ENCODE assay signal across 19 cellular contexts in genomic region chr4:145895056-145895455, GRCh38. TPM values are rescaled to one million over a fixed set of nuclear protein-coding genes. Genes with fewer than 3 reads are reported as not detected.
A peak's percentile ranks its signal among the peaks of the same experiment; 100 is the strongest.
DNase-seq lines count a peak whose midpoint lies in the region; ATAC-seq and TF ChIP-seq lines count a peak whose summit lies in the region.
"Had no signal": no experiment of that assay in that cellular context is flagged by ENCODE, and none has a peak within 500 bp of the region (broad histone marks: within the 10 kb centered on the region; RNA-seq: fewer than 3 reads in every experiment).

No MANE protein-coding gene starts in this region.

- no peak overlapping the region for H3K4me3 ChIP-seq in HUES6 (ENCODE audit: low read depth, low read length)
- H3K4me3 ChIP-seq: Peyer's patch had no signal

- peak overlapping the region; percentile 42 for H3K27ac Mint-ChIP-seq in activated CD4-positive, alpha-beta T cell treated with anti-CD3 and anti-CD28 coated beads for 36 hours
- peak overlapping the region; percentile 46 for H3K27ac Mint-ChIP-seq in activated naive CD8-positive, alpha-beta T cell
- peak overlapping the region; percentile 50 for H3K27ac Mint-ChIP-seq in mesothelial cell of epicardium
- no peak overlapping the region for H3K27ac Mint-ChIP-seq in CD14-positive monocyte
- H3K27ac Mint-ChIP-seq: CD4-positive, alpha-beta T cell had no signal

- H3K9ac ChIP-seq in HUES6 (ENCODE audit: low read length), result no peak overlapping the region
- H3K9ac ChIP-seq: KMS-11 had no signal

- H3K27me3 ChIP-seq in HUES6 (ENCODE audit: control insufficient read depth, insufficient read depth, low read length), result no peaks in the 10 kb centered on the region
- H3K27me3 ChIP-seq: Peyer's patch had no signal

- CTCF ChIA-PET in activated CD4-positive, alpha-beta T cell treated with anti-CD3 and anti-CD28 coated beads for 36 hours (lab: Charles Lee), result interaction anchor here (0.9 to 2.6 kb wide), 5 partner anchors 9 to 41 kb away, joined by 3 to 12 read pairs (median 4); no protein-coding TSS in a partner anchor

- ATAC-seq in activated CD4-positive, alpha-beta T cell treated with anti-CD3 and anti-CD28 coated beads for 36 hours, result no peak

- DNase-seq in activated CD4-positive, alpha-beta T cell treated with anti-CD3 and anti-CD28 coated beads for 36 hours, result no peak
- DNase-seq in activated CD4-positive, alpha-beta T cell treated with anti-CD3 and anti-CD28 coated beads, Interleukin-2, amount 50 U/mL, for 4 hours, result no peak
- DNase-seq in mesothelial cell of epicardium (ENCODE audit: low spot score in 2 of 2, unreplicated experiment in 2 of 2) (no peak), NCI-H526 treated with DMSO at 0.1 percent for 48 hours (lab: John Stamatoyannopoulos, UW) (no peak), CD14-positive monocyte (ENCODE audit: low spot score) (no peak)
- no peak for DNase-seq in activated CD8-positive, alpha-beta memory T cell treated with anti-CD3 and anti-CD28 coated beads for 24 hours
- DNase-seq: 8988T; Caco-2; CD4-positive, alpha-beta T cell; DMS153; GF-D8; H9; NCI-H1436; NCI-H2029; NCI-H446 treated with DMSO at 0.1 percent for 48 hours; Peyer's patch had no signal

- H3K36me3 Mint-ChIP-seq in activated CD4-positive, alpha-beta T cell treated with anti-CD3 and anti-CD28 coated beads for 36 hours (ENCODE audit: low read depth), result peaks cover 41% of the 10 kb centered on the region
- H3K36me3 Mint-ChIP-seq in activated naive CD8-positive, alpha-beta T cell, result peaks cover 22% of the 10 kb centered on the region
- H3K36me3 Mint-ChIP-seq in mesothelial cell of epicardium (peaks cover 26% of the 10 kb centered on the region), CD14-positive monocyte (no peaks in the 10 kb centered on the region)

- POLR2A ChIA-PET in activated CD4-positive, alpha-beta T cell treated with anti-CD3 and anti-CD28 coated beads for 36 hours (lab: Charles Lee), result interaction anchor here (0.6 kb wide), 1 partner anchor 36 kb away, joined by 3 read pairs; no protein-coding TSS in a partner anchor

- no peaks in the 10 kb centered on the region for H3K27me3 Mint-ChIP-seq in activated CD4-positive, alpha-beta T cell treated with anti-CD3 and anti-CD28 coated beads for 36 hours
- H3K27me3 Mint-ChIP-seq in activated naive CD8-positive, alpha-beta T cell, result no peaks in the 10 kb centered on the region
- no peaks in the 10 kb centered on the region for H3K27me3 Mint-ChIP-seq in mesothelial cell of epicardium (ENCODE audit: low read depth)
- no peaks in the 10 kb centered on the region for H3K27me3 Mint-ChIP-seq in CD14-positive monocyte (ENCODE audit: low read depth in 3 of 3)
- H3K27me3 Mint-ChIP-seq: CD4-positive, alpha-beta T cell had no signal

- no peaks in the 10 kb centered on the region for H3K9me3 ChIP-seq in HUES6 (ENCODE audit: control insufficient read depth, insufficient read depth, low read depth, low read length)
- H3K9me3 ChIP-seq: Caco-2, Peyer's patch had no signal

- H3K4me3 Mint-ChIP-seq in activated CD4-positive, alpha-beta T cell treated with anti-CD3 and anti-CD28 coated beads for 36 hours, result no peak overlapping the region
- peak overlapping the region; percentile 28 for H3K4me3 Mint-ChIP-seq in activated naive CD8-positive, alpha-beta T cell
- no peak overlapping the region for H3K4me3 Mint-ChIP-seq in mesothelial cell of epicardium
- H3K4me3 Mint-ChIP-seq in CD14-positive monocyte, result no peak overlapping the region
- H3K4me3 Mint-ChIP-seq: CD4-positive, alpha-beta T cell; H9 had no signal

- TF ChIP-seq CTCF in mesothelial cell of epicardium (IDR thresholded peaks at IDR 0.05; ENCODE audit: unreplicated experiment) (no peak), CD14-positive monocyte (IDR thresholded peaks at IDR 0.05) (no peak)

- no peaks in the 10 kb centered on the region for H3K9me3 Mint-ChIP-seq in activated CD4-positive, alpha-beta T cell treated with anti-CD3 and anti-CD28 coated beads for 36 hours (ENCODE audit: low read depth)
- H3K9me3 Mint-ChIP-seq in activated naive CD8-positive, alpha-beta T cell (ENCODE audit: low read depth), result no peaks in the 10 kb centered on the region
- H3K9me3 Mint-ChIP-seq in mesothelial cell of epicardium (no peaks in the 10 kb centered on the region), CD14-positive monocyte (no peaks in the 10 kb centered on the region)
- H3K9me3 Mint-ChIP-seq: CD4-positive, alpha-beta T cell; H9 had no signal

- intact Hi-C loops in activated CD4-positive, alpha-beta T cell treated with anti-CD3 and anti-CD28 coated beads for 36 hours (cut with DNase I, micrococcal nuclease), result no loop called here
- intact Hi-C loops in CD14-positive monocyte (cut with micrococcal nuclease), result no loop called here

- peak overlapping the region; percentile 19; the same call in 1 of the 2 replicates for H3K27ac ChIP-seq in HUES6 (ENCODE audit: low read depth, low read length)
- H3K27ac ChIP-seq: KMS-11, Peyer's patch had no signal

- H3K4me1 ChIP-seq in HUES6 (ENCODE audit: control insufficient read depth, insufficient read depth, low read length), result peaks cover 74% of the 10 kb centered on the region
- H3K4me1 ChIP-seq: Caco-2, Peyer's patch had no signal

- H3K4me1 Mint-ChIP-seq in activated CD4-positive, alpha-beta T cell treated with anti-CD3 and anti-CD28 coated beads for 36 hours, result peaks cover 36% of the 10 kb centered on the region
- H3K4me1 Mint-ChIP-seq in activated naive CD8-positive, alpha-beta T cell (ENCODE audit: low read depth), result peaks cover 58% of the 10 kb centered on the region
- H3K4me1 Mint-ChIP-seq in mesothelial cell of epicardium (peaks cover 22% of the 10 kb centered on the region), CD14-positive monocyte (peaks cover 4% of the 10 kb centered on the region)

- peaks cover 15% of the 10 kb centered on the region; the same call in 1 of the 2 replicates for H3K36me3 ChIP-seq in HUES6 (ENCODE audit: control insufficient read depth, insufficient read depth, low read length)

RNA-seq across cellular contexts. Expression of gene ZNF827, which starts 43.6 kb away (rescaled TPM):
- total RNA-seq in activated CD4-positive, alpha-beta T cell treated with anti-CD3 and anti-CD28 coated beads for 36 hours, result 10 to 100 TPM; 21.2 to 26.6 TPM
- total RNA-seq in mesothelial cell of epicardium, result 97.8 to 116 TPM (median 100 TPM) in 3 replicates
- not detected for polyA plus RNA-seq in CD14-positive monocyte

Comparison
In these comparisons a context has a peak if more than half of its experiments do, and no peak if none do; other contexts are left out.
1. H3K27ac Mint-ChIP-seq: peak in activated CD4-positive, alpha-beta T cell treated with anti-CD3 and anti-CD28 coated beads for 36 hours (single experiment), activated naive CD8-positive, alpha-beta T cell (single experiment) and mesothelial cell of epicardium (single experiment); none in CD14-positive monocyte (0 of 7).